In the genomic region with DNA sequence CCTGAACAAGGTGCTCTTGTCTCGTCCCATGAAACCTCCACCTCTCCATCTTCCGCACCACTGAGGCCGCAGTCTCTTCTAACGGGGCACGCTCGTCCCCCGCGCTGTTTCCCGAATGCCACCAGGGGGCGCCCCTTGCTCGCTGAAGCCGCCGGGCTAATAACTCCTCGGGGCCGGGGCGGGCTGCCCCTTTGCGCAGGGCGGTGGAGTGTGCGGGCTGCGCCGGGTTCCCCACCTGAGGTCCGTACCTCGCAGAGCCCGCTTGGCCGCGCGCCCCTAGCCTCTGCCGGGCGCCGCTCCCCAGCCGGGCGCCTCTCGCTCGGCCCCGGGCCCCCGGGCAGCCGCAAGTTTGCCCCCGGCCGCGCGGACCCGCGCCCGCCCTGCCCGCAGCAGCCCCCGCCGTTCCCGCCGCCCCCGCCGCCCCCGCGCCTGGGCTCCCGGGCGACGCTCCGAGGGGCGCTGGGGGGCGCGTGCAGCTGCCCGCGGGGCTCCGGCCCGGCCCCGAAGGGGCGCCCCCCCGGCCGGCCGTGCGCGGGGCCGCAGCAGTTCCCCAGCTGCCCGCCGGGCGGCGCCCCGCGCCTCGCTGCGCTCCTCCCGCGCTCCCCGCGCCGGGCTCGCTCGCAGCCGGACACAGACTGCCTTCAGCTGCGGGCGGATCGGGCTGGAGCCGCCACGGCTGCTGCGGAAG, we compare ENCODE assay signal across 8 cellular contexts. TPM values are rescaled to one million over a fixed set of nuclear protein-coding genes. Genes with fewer than 3 reads are reported as not detected.
DNase-seq lines count a peak whose midpoint lies in the region; ATAC-seq and TF ChIP-seq lines count a peak whose summit lies in the region.

A gene with protein sequence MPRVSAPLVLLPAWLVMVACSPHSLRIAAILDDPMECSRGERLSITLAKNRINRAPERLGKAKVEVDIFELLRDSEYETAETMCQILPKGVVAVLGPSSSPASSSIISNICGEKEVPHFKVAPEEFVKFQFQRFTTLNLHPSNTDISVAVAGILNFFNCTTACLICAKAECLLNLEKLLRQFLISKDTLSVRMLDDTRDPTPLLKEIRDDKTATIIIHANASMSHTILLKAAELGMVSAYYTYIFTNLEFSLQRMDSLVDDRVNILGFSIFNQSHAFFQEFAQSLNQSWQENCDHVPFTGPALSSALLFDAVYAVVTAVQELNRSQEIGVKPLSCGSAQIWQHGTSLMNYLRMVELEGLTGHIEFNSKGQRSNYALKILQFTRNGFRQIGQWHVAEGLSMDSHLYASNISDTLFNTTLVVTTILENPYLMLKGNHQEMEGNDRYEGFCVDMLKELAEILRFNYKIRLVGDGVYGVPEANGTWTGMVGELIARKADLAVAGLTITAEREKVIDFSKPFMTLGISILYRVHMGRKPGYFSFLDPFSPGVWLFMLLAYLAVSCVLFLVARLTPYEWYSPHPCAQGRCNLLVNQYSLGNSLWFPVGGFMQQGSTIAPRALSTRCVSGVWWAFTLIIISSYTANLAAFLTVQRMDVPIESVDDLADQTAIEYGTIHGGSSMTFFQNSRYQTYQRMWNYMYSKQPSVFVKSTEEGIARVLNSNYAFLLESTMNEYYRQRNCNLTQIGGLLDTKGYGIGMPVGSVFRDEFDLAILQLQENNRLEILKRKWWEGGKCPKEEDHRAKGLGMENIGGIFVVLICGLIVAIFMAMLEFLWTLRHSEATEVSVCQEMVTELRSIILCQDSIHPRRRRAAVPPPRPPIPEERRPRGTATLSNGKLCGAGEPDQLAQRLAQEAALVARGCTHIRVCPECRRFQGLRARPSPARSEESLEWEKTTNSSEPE (plus strand): TSS at position 633 of the 688 bp plus-strand sequence. CDS start 148,571 bp downstream, outside the sequence.

- POLR2A ChIA-PET in AG04450 (lab: Yijun Ruan, JAX) = interaction anchor here (1.7 kb wide), 1 partner anchor 199 kb away, joined by 4 read pairs; no protein-coding TSS in a partner anchor

- CTCF ChIA-PET in AG04450 (lab: Charles Lee) = interaction anchor here (0.6 to 8.3 kb wide), 26 partner anchors 10 to 683 kb away, joined by 3 to 121 read pairs (median 4); no protein-coding TSS in a partner anchor

- peak; percentile 90 for ATAC-seq in GM18867 (IDR thresholded peaks at IDR 0.05; ENCODE audit: unreplicated experiment)
- peak; percentile 78 for ATAC-seq in HG03108 (IDR thresholded peaks at IDR 0.05; ENCODE audit: unreplicated experiment)

- peaks cover 9% of the 10 kb centered on the region for H3K27me3 ChIP-seq in AG04450 (ENCODE audit: control insufficient read depth, insufficient read depth, low read length)

- no peak for DNase-seq in AG04450 (ENCODE audit: low read depth, low spot score)
- DNase-seq in NCI-H345 treated with DMSO at 0.1 percent for 48 hours (lab: John Stamatoyannopoulos, UW; ENCODE audit: unreplicated experiment) = peak; percentile 70
- DNase-seq in activated CD4-positive, alpha-beta T cell treated with anti-CD3 and anti-CD28 coated beads for 24 hours (ENCODE audit: low read depth in 2 of 2) = peak; percentile 70 to 73
- DNase-seq in cerebellum (ENCODE audit: low spot score) = peak; percentile 78
- DNase-seq in left kidney (ENCODE audit: low read depth, low spot score) = peak; percentile 94
- peak; percentile 43 for DNase-seq in stimulated activated CD4-positive, alpha-beta T cell treated with anti-CD3 and anti-CD28 coated beads, Interleukin-2, amount 100 ng/mL, for 4 hours (ENCODE audit: low read depth)

- no peaks in the 10 kb centered on the region for H3K9me3 ChIP-seq in AG04450 (ENCODE audit: control insufficient read depth, insufficient read depth, low read length)

- peak; percentile 92 for TF ChIP-seq CTCF in AG04450 (IDR thresholded peaks at IDR 0.05; ENCODE audit: low read depth, low read length)

- H3K27ac ChIP-seq in AG04450 (ENCODE audit: low read depth, low read length) = no peak within 1 kb of the TSS

- H3K4me3 ChIP-seq in AG04450 (ENCODE audit: low read depth, low read length) = peak within 1 kb of the TSS; percentile 57

RNA-seq across cellular contexts. Expression of the gene that starts here (rescaled TPM):
- polyA plus RNA-seq in AG04450 (2011; rRNA removed) = 0.55 and 0.68 TPM in 2 replicates
- 0.91 and 1.5 TPM in 2 replicates for polyA minus RNA-seq in AG04450 (2011; rRNA and poly(A)+ RNA removed)
- total RNA-seq in cerebellum = 9.1 TPM
